Comparison of ENCODE assay signal across 22 cellular contexts in the genomic region with DNA sequence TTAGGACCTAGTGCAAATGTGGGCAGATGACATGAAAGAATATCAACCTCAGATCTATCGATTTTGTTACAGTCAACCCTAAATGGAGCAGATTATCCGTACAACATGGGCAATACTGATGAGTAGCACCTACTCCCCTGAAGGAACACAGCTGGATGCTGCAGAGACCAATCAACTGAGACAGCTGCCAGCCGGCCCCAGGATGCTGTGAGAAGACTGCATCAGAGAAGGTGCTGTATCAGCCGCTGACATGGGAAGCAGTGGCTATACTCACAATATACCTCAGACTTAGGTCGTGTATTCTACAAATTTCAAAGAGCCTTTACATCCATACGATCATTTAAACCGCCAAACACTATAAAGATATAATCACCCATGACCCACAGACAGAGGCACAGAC.
DNase-seq lines count a peak whose midpoint lies in the region; ATAC-seq and TF ChIP-seq lines count a peak whose summit lies in the region.
"Had no signal": no experiment of that assay in that cellular context is flagged by ENCODE, and none has a peak within 500 bp of the region (broad histone marks: within the 10 kb centered on the region; RNA-seq: fewer than 3 reads in every experiment).

No MANE protein-coding gene starts in this region.

- H3K4me1 ChIP-seq in vagina, result no peaks in the 10 kb centered on the region

- peak overlapping the region; percentile 24 for H3K4me3 Mint-ChIP-seq in activated CD4-positive, alpha-beta T cell treated with anti-CD3 and anti-CD28 coated beads, Interleukin-2, amount 10 ng/mL, durations not matched to agents 24 days and 14 days
- peak overlapping the region; percentile 43 for H3K4me3 Mint-ChIP-seq in activated naive CD8-positive, alpha-beta T cell
- no peak overlapping the region for H3K4me3 Mint-ChIP-seq in activated naive CD8-positive, alpha-beta T cell treated with anti-CD3 and anti-CD28 coated beads, Interleukin-2, amount 50 U/mL, for 24 hours
- H3K4me3 Mint-ChIP-seq in activated naive CD8-positive, alpha-beta T cell treated with anti-CD3 and anti-CD28 coated beads for 36 hours, result no peak overlapping the region
- peak overlapping the region; percentile 41 for H3K4me3 Mint-ChIP-seq in stimulated activated effector memory CD8-positive, alpha-beta T cell treated with anti-CD3 and anti-CD28 coated beads, Interleukin-12 subunit alpha, Interleukin-12 subunit beta, amount 100 ng/mL, for 72 hours
- H3K4me3 Mint-ChIP-seq: CD4-positive, CD25-positive, alpha-beta regulatory T cell had no signal

- H3K4me3 ChIP-seq in vagina, result no peak overlapping the region

- H3K27ac ChIP-seq in vagina, result no peak overlapping the region

- ATAC-seq in activated naive CD8-positive, alpha-beta T cell treated with anti-CD3 and anti-CD28 coated beads, Interleukin-2, amount 50 U/mL, for 24 hours, result no peak
- ATAC-seq in stimulated activated effector memory CD8-positive, alpha-beta T cell treated with anti-CD3 and anti-CD28 coated beads, Interleukin-12 subunit alpha, Interleukin-12 subunit beta, amount 100 ng/mL, for 72 hours, result no peak
- ATAC-seq: HepG2 had no signal

- intact Hi-C loops in activated CD4-positive, alpha-beta T cell treated with anti-CD3 and anti-CD28 coated beads, Interleukin-2, amount 10 ng/mL, durations not matched to agents 24 days and 14 days (cut with micrococcal nuclease), result loop anchor here (2.0 to 10.0 kb wide), 3 partner anchors 13 to 565 kb away; partner anchors contain the start of genes CAB39L and SETDB2
- intact Hi-C loops in vagina (cut with DNase I), result no loop called here

- no peaks in the 10 kb centered on the region for H3K9me3 Mint-ChIP-seq in activated CD4-positive, alpha-beta T cell treated with anti-CD3 and anti-CD28 coated beads, Interleukin-2, amount 10 ng/mL, durations not matched to agents 24 days and 14 days
- no peaks in the 10 kb centered on the region for H3K9me3 Mint-ChIP-seq in activated naive CD8-positive, alpha-beta T cell (ENCODE audit: low read depth)
- H3K9me3 Mint-ChIP-seq in activated naive CD8-positive, alpha-beta T cell treated with anti-CD3 and anti-CD28 coated beads, Interleukin-2, amount 50 U/mL, for 24 hours, result no peaks in the 10 kb centered on the region
- H3K9me3 Mint-ChIP-seq in activated naive CD8-positive, alpha-beta T cell treated with anti-CD3 and anti-CD28 coated beads for 36 hours, result peaks cover 5% of the 10 kb centered on the region
- H3K9me3 Mint-ChIP-seq in stimulated activated effector memory CD8-positive, alpha-beta T cell treated with anti-CD3 and anti-CD28 coated beads, Interleukin-12 subunit alpha, Interleukin-12 subunit beta, amount 100 ng/mL, for 72 hours, result peaks cover 3% of the 10 kb centered on the region
- H3K9me3 Mint-ChIP-seq: CD4-positive, CD25-positive, alpha-beta regulatory T cell had no signal

- H3K36me3 ChIP-seq in vagina, result no peaks in the 10 kb centered on the region
- H3K36me3 ChIP-seq: BE2C had no signal

- no peaks in the 10 kb centered on the region for H3K36me3 Mint-ChIP-seq in activated CD4-positive, alpha-beta T cell treated with anti-CD3 and anti-CD28 coated beads, Interleukin-2, amount 10 ng/mL, durations not matched to agents 24 days and 14 days (ENCODE audit: low read depth)
- H3K36me3 Mint-ChIP-seq in activated naive CD8-positive, alpha-beta T cell, result peaks cover 2% of the 10 kb centered on the region
- no peaks in the 10 kb centered on the region for H3K36me3 Mint-ChIP-seq in activated naive CD8-positive, alpha-beta T cell treated with anti-CD3 and anti-CD28 coated beads, Interleukin-2, amount 50 U/mL, for 24 hours (ENCODE audit: low read depth)
- peaks cover 6% of the 10 kb centered on the region for H3K36me3 Mint-ChIP-seq in activated naive CD8-positive, alpha-beta T cell treated with anti-CD3 and anti-CD28 coated beads for 36 hours
- H3K36me3 Mint-ChIP-seq in stimulated activated effector memory CD8-positive, alpha-beta T cell treated with anti-CD3 and anti-CD28 coated beads, Interleukin-12 subunit alpha, Interleukin-12 subunit beta, amount 100 ng/mL, for 72 hours, result no peaks in the 10 kb centered on the region
- H3K36me3 Mint-ChIP-seq: CD4-positive, CD25-positive, alpha-beta regulatory T cell had no signal

- no peaks in the 10 kb centered on the region for H3K9me3 ChIP-seq in vagina
- H3K9me3 ChIP-seq: BE2C had no signal

- peak overlapping the region; percentile 5 for H3K27ac Mint-ChIP-seq in activated CD4-positive, alpha-beta T cell treated with anti-CD3 and anti-CD28 coated beads, Interleukin-2, amount 10 ng/mL, durations not matched to agents 24 days and 14 days
- H3K27ac Mint-ChIP-seq in activated naive CD8-positive, alpha-beta T cell, result peak overlapping the region; percentile 58
- no peak overlapping the region for H3K27ac Mint-ChIP-seq in activated naive CD8-positive, alpha-beta T cell treated with anti-CD3 and anti-CD28 coated beads, Interleukin-2, amount 50 U/mL, for 24 hours
- peak overlapping the region; percentile 19 for H3K27ac Mint-ChIP-seq in activated naive CD8-positive, alpha-beta T cell treated with anti-CD3 and anti-CD28 coated beads for 36 hours
- H3K27ac Mint-ChIP-seq in stimulated activated effector memory CD8-positive, alpha-beta T cell treated with anti-CD3 and anti-CD28 coated beads, Interleukin-12 subunit alpha, Interleukin-12 subunit beta, amount 100 ng/mL, for 72 hours, result no peak overlapping the region
- H3K27ac Mint-ChIP-seq: CD4-positive, CD25-positive, alpha-beta regulatory T cell had no signal

- no peaks in the 10 kb centered on the region for H3K27me3 ChIP-seq in vagina
- H3K27me3 ChIP-seq: BE2C had no signal

- no peak for TF ChIP-seq POLR2A in vagina (IDR thresholded peaks at IDR 0.05)

- peak; percentile 60 for DNase-seq in activated CD4-positive, alpha-beta T cell treated with anti-CD3 and anti-CD28 coated beads, Interleukin-2, amount 10 ng/mL, durations not matched to agents 24 days and 14 days
- DNase-seq in activated CD4-positive, alpha-beta T cell treated with anti-CD3 and anti-CD28 coated beads for 4 hours, result no peak
- no peak for DNase-seq in activated naive CD8-positive, alpha-beta T cell treated with anti-CD3 and anti-CD28 coated beads, Interleukin-2, amount 50 U/mL, for 24 hours
- DNase-seq in activated naive CD8-positive, alpha-beta T cell treated with anti-CD3 and anti-CD28 coated beads for 36 hours, result no peak
- DNase-seq in stimulated activated effector memory CD8-positive, alpha-beta T cell treated with anti-CD3 and anti-CD28 coated beads, Interleukin-12 subunit alpha, Interleukin-12 subunit beta, amount 100 ng/mL, for 72 hours (ENCODE audit: low spot score in 2 of 2), result no peak
- DNase-seq in vagina (ENCODE audit: extremely low spot score in 2 of 2) (no peak), SW 1271 (lab: John Stamatoyannopoulos, UW) (no peak)
- DNase-seq: BE2C; CD4-positive, CD25-positive, alpha-beta regulatory T cell; COR-L47; DMS 273 treated with DMSO at 0.1 percent for 48 hours; DND-41; H7; KBM-7; MV-4-11; NCI-H1694 treated with DMSO at 0.1 percent for 48 hours; NCI-H2227 treated with DMSO at 0.1 percent for 48 hours; NCI-H510A treated with DMSO at 0.1 percent for 48 hours; NCI-H774; OCI-M1 had no signal

- TF ChIP-seq CTCF in vagina (IDR thresholded peaks at IDR 0.05), result no peak

- H3K4me1 Mint-ChIP-seq in activated CD4-positive, alpha-beta T cell treated with anti-CD3 and anti-CD28 coated beads, Interleukin-2, amount 10 ng/mL, durations not matched to agents 24 days and 14 days, result peaks cover 42% of the 10 kb centered on the region
- H3K4me1 Mint-ChIP-seq in activated naive CD8-positive, alpha-beta T cell (ENCODE audit: low read depth), result peaks cover 44% of the 10 kb centered on the region
- peaks cover 54% of the 10 kb centered on the region for H3K4me1 Mint-ChIP-seq in activated naive CD8-positive, alpha-beta T cell treated with anti-CD3 and anti-CD28 coated beads, Interleukin-2, amount 50 U/mL, for 24 hours
- peaks cover 40% of the 10 kb centered on the region for H3K4me1 Mint-ChIP-seq in activated naive CD8-positive, alpha-beta T cell treated with anti-CD3 and anti-CD28 coated beads for 36 hours
- peaks cover 51% of the 10 kb centered on the region for H3K4me1 Mint-ChIP-seq in stimulated activated effector memory CD8-positive, alpha-beta T cell treated with anti-CD3 and anti-CD28 coated beads, Interleukin-12 subunit alpha, Interleukin-12 subunit beta, amount 100 ng/mL, for 72 hours

- H3K27me3 Mint-ChIP-seq in activated CD4-positive, alpha-beta T cell treated with anti-CD3 and anti-CD28 coated beads, Interleukin-2, amount 10 ng/mL, durations not matched to agents 24 days and 14 days, result peaks cover 13% of the 10 kb centered on the region
- H3K27me3 Mint-ChIP-seq in activated naive CD8-positive, alpha-beta T cell, result no peaks in the 10 kb centered on the region
- no peaks in the 10 kb centered on the region for H3K27me3 Mint-ChIP-seq in activated naive CD8-positive, alpha-beta T cell treated with anti-CD3 and anti-CD28 coated beads, Interleukin-2, amount 50 U/mL, for 24 hours
- H3K27me3 Mint-ChIP-seq in activated naive CD8-positive, alpha-beta T cell treated with anti-CD3 and anti-CD28 coated beads for 36 hours, result peaks cover 6% of the 10 kb centered on the region

Comparison
In these comparisons a context has a peak if more than half of its experiments do, and no peak if none do; other contexts are left out.
1. H3K27ac Mint-ChIP-seq: peak in activated CD4-positive, alpha-beta T cell treated with anti-CD3 and anti-CD28 coated beads, Interleukin-2, amount 10 ng/mL, durations not matched to agents 24 days and 14 days (single experiment), activated naive CD8-positive, alpha-beta T cell (single experiment) and activated naive CD8-positive, alpha-beta T cell treated with anti-CD3 and anti-CD28 coated beads for 36 hours (single experiment); none in activated naive CD8-positive, alpha-beta T cell treated with anti-CD3 and anti-CD28 coated beads, Interleukin-2, amount 50 U/mL, for 24 hours (single experiment) and stimulated activated effector memory CD8-positive, alpha-beta T cell treated with anti-CD3 and anti-CD28 coated beads, Interleukin-12 subunit alpha, Interleukin-12 subunit beta, amount 100 ng/mL, for 72 hours (single experiment).
2. H3K4me3 Mint-ChIP-seq: peak in activated CD4-positive, alpha-beta T cell treated with anti-CD3 and anti-CD28 coated beads, Interleukin-2, amount 10 ng/mL, durations not matched to agents 24 days and 14 days (single experiment), activated naive CD8-positive, alpha-beta T cell (single experiment) and stimulated activated effector memory CD8-positive, alpha-beta T cell treated with anti-CD3 and anti-CD28 coated beads, Interleukin-12 subunit alpha, Interleukin-12 subunit beta, amount 100 ng/mL, for 72 hours (single experiment); none in activated naive CD8-positive, alpha-beta T cell treated with anti-CD3 and anti-CD28 coated beads, Interleukin-2, amount 50 U/mL, for 24 hours (single experiment) and activated naive CD8-positive, alpha-beta T cell treated with anti-CD3 and anti-CD28 coated beads for 36 hours (single experiment).